In genomic region chr16:11800385-11800718, GRCh38 we compare ENCODE assay signal across 10 cellular contexts. TPM values are rescaled to one million over a fixed set of nuclear protein-coding genes. Genes with fewer than 3 reads are reported as not detected.
DNase-seq lines count a peak whose midpoint lies in the region; ATAC-seq and TF ChIP-seq lines count a peak whose summit lies in the region.
"Had no signal": no experiment of that assay in that cellular context is flagged by ENCODE, and none has a peak within 500 bp of the region (broad histone marks: within the 10 kb centered on the region; RNA-seq: fewer than 3 reads in every experiment).

No MANE protein-coding gene starts in this region.

- no peak overlapping the region for H3K4me3 ChIP-seq in CD4-positive, alpha-beta memory T cell (ENCODE audit: low read length in 2 of 2)
- no peak overlapping the region for H3K4me3 ChIP-seq in mucosa of descending colon

- no peak for DNase-seq in CD4-positive, alpha-beta memory T cell
- DNase-seq in KBM-7 (peak; percentile 67), natural killer cell (no peak), globus pallidus (ENCODE audit: low spot score) (no peak), mucosa of descending colon (no peak), SK-N-DZ (ENCODE audit: low spot score) (no peak)
- DNase-seq in activated CD8-positive, alpha-beta T cell treated with anti-CD3 and anti-CD28 coated beads, Interleukin-2, amount 10 ng/mL, durations not matched to agents 7 days and 5 days: no peak
- DNase-seq: NCI-H1105 had no signal

- POLR2A ChIA-PET in CD4-positive, alpha-beta memory T cell (lab: Charles Lee; ENCODE audit: partially characterized antibody): interaction anchor here (0.6 to 7.7 kb wide), 2 partner anchors 16 to 58 kb away, joined by 3 to 155 read pairs; partner anchors contain the start of gene TXNDC11
- POLR2A ChIA-PET in activated CD8-positive, alpha-beta T cell treated with anti-CD3 and anti-CD28 coated beads, Interleukin-2, amount 10 ng/mL, durations not matched to agents 7 days and 5 days (lab: Charles Lee): interaction anchor here (5.1 to 9.5 kb wide), 2 partner anchors 16 to 58 kb away, joined by 28 to 149 read pairs; partner anchors contain the start of gene TXNDC11

- peaks cover 0 to 13% of the 10 kb centered on the region in 2 donors for H3K36me3 Mint-ChIP-seq in CD4-positive, alpha-beta memory T cell
- peaks cover 13% of the 10 kb centered on the region for H3K36me3 Mint-ChIP-seq in activated CD8-positive, alpha-beta T cell treated with anti-CD3 and anti-CD28 coated beads, Interleukin-2, amount 10 ng/mL, durations not matched to agents 7 days and 5 days (ENCODE audit: low read depth)
- no peaks in the 10 kb centered on the region for H3K36me3 Mint-ChIP-seq in natural killer cell

- intact Hi-C loops in CD4-positive, alpha-beta memory T cell (cut with micrococcal nuclease): no loop called here
- intact Hi-C loops in natural killer cell (cut with micrococcal nuclease) (no loop called here), mucosa of descending colon (cut with DNase I, micrococcal nuclease) (no loop called here)

- CTCF ChIA-PET in CD4-positive, alpha-beta memory T cell (lab: Charles Lee; ENCODE audit: partially characterized antibody): no interaction called here
- CTCF ChIA-PET in activated CD8-positive, alpha-beta T cell treated with anti-CD3 and anti-CD28 coated beads, Interleukin-2, amount 10 ng/mL, durations not matched to agents 7 days and 5 days (lab: Charles Lee): interaction anchor here (1.6 to 5.8 kb wide), 2 partner anchors 9 to 16 kb away, joined by 6 to 124 read pairs; no protein-coding TSS in a partner anchor

- H3K36me3 ChIP-seq in CD4-positive, alpha-beta memory T cell (ENCODE audit: insufficient read depth, low read length): no peaks in the 10 kb centered on the region
- no peaks in the 10 kb centered on the region for H3K36me3 ChIP-seq in mucosa of descending colon (ENCODE audit: low read depth)

- H3K27me3 ChIP-seq in CD4-positive, alpha-beta memory T cell (ENCODE audit: insufficient read depth, low read length): no peaks in the 10 kb centered on the region

- H3K4me1 ChIP-seq in CD4-positive, alpha-beta memory T cell (ENCODE audit: insufficient read depth, low read length): peaks cover 36% of the 10 kb centered on the region
- peaks cover 23% of the 10 kb centered on the region for H3K4me1 ChIP-seq in mucosa of descending colon (ENCODE audit: low read depth)

- no peaks in the 10 kb centered on the region for H3K9me3 Mint-ChIP-seq in CD4-positive, alpha-beta memory T cell
- no peaks in the 10 kb centered on the region for H3K9me3 Mint-ChIP-seq in activated CD8-positive, alpha-beta T cell treated with anti-CD3 and anti-CD28 coated beads, Interleukin-2, amount 10 ng/mL, durations not matched to agents 7 days and 5 days (ENCODE audit: insufficient read depth)
- no peaks in the 10 kb centered on the region for H3K9me3 Mint-ChIP-seq in natural killer cell

- H3K27ac ChIP-seq in CD4-positive, alpha-beta memory T cell (ENCODE audit: low read depth, low read length): no peak overlapping the region

- H3K27me3 Mint-ChIP-seq in CD4-positive, alpha-beta memory T cell: no peaks in the 10 kb centered on the region
- no peaks in the 10 kb centered on the region for H3K27me3 Mint-ChIP-seq in activated CD8-positive, alpha-beta T cell treated with anti-CD3 and anti-CD28 coated beads, Interleukin-2, amount 10 ng/mL, durations not matched to agents 7 days and 5 days (ENCODE audit: low read depth)
- H3K27me3 Mint-ChIP-seq in natural killer cell (ENCODE audit: low read depth in 2 of 2): no peaks in the 10 kb centered on the region

- peak overlapping the region; percentile 54 to 97 (median 80) for H3K27ac Mint-ChIP-seq in CD4-positive, alpha-beta memory T cell
- peak overlapping the region; percentile 62 for H3K27ac Mint-ChIP-seq in activated CD8-positive, alpha-beta T cell treated with anti-CD3 and anti-CD28 coated beads, Interleukin-2, amount 10 ng/mL, durations not matched to agents 7 days and 5 days
- H3K27ac Mint-ChIP-seq in natural killer cell: peak overlapping the region in 1 of 2 donors; percentile 69

- H3K9me3 ChIP-seq in CD4-positive, alpha-beta memory T cell (ENCODE audit: control insufficient read depth in 1 of 2, low read length in 2 of 2): no peaks in the 10 kb centered on the region
- H3K9me3 ChIP-seq in mucosa of descending colon: no peaks in the 10 kb centered on the region

- in situ Hi-C loops in KBM-7 (cut with MboI; ENCODE audit: low pct_unique_long_range_greater_than_20kb, low sequenced_read_pairs): loop anchor here (25.0 kb wide), 1 partner anchor 388 kb away; no protein-coding TSS in a partner anchor

- H3K4me3 Mint-ChIP-seq in CD4-positive, alpha-beta memory T cell: peak overlapping the region in 2 of 8 donors; percentile 37 to 67
- no peak overlapping the region for H3K4me3 Mint-ChIP-seq in activated CD8-positive, alpha-beta T cell treated with anti-CD3 and anti-CD28 coated beads, Interleukin-2, amount 10 ng/mL, durations not matched to agents 7 days and 5 days
- peak overlapping the region; percentile 42 for H3K4me3 Mint-ChIP-seq in natural killer cell

- peaks cover 23 to 54% (median 40%) of the 10 kb centered on the region in 4 donors for H3K4me1 Mint-ChIP-seq in CD4-positive, alpha-beta memory T cell
- peaks cover 44% of the 10 kb centered on the region for H3K4me1 Mint-ChIP-seq in activated CD8-positive, alpha-beta T cell treated with anti-CD3 and anti-CD28 coated beads, Interleukin-2, amount 10 ng/mL, durations not matched to agents 7 days and 5 days (ENCODE audit: low read depth)
- peaks cover 31 to 36% of the 10 kb centered on the region in 2 donors for H3K4me1 Mint-ChIP-seq in natural killer cell

- no peak for ATAC-seq in activated CD8-positive, alpha-beta T cell treated with anti-CD3 and anti-CD28 coated beads, Interleukin-2, amount 10 ng/mL, durations not matched to agents 7 days and 5 days
- ATAC-seq in natural killer cell: no peak
- ATAC-seq in mucosa of descending colon: no peak
- no peak for ATAC-seq in GM18909 (IDR thresholded peaks at IDR 0.05; ENCODE audit: poor library complexity, unreplicated experiment)
- ATAC-seq: activated CD4-positive, CD25-positive, alpha-beta regulatory T cell treated with anti-CD3 and anti-CD28 coated beads, Interleukin-2, amount 50 U/mL, for 24 hours had no signal

- TF ChIP-seq CTCF in natural killer cell (IDR thresholded peaks at IDR 0.05): no peak
- no peak for TF ChIP-seq CTCF in mucosa of descending colon (IDR thresholded peaks at IDR 0.05)

RNA-seq across cellular contexts. Expression of gene ZC3H7A, which starts 3.3 kb away (rescaled TPM):
- total RNA-seq in CD4-positive, alpha-beta memory T cell: 10 to 100 TPM; 85.0 to 92.1 TPM
- polyA plus RNA-seq in CD4-positive, alpha-beta memory T cell: 10 to 100 TPM; 39.9 to 47.6 TPM
- total RNA-seq in activated CD8-positive, alpha-beta T cell treated with anti-CD3 and anti-CD28 coated beads, Interleukin-2, amount 10 ng/mL, durations not matched to agents 7 days and 5 days: 10 to 100 TPM; 58.9 TPM
- total RNA-seq in natural killer cell (10 to 100 TPM; 80.6 to 91.8 (median 84.6) TPM), mucosa of descending colon (10 to 100 TPM; 42.4 to 61.2 (median 59.0) TPM)
- 46.3 and 47.8 TPM in 2 replicates for polyA plus RNA-seq in SK-N-DZ (2014; cell fraction: cytosol; rRNA removed)
- 112 and 113 TPM in 2 replicates for polyA plus RNA-seq in SK-N-DZ (2014; cell fraction: nucleus; rRNA removed)

RNA-seq across cellular contexts. Expression of gene RSL1D1, which starts 51.0 kb away (rescaled TPM):
- 100 to 1,000 TPM; 180 to 206 TPM for total RNA-seq in CD4-positive, alpha-beta memory T cell
- polyA plus RNA-seq in CD4-positive, alpha-beta memory T cell: 100 to 1,000 TPM; 124 to 325 TPM
- total RNA-seq in activated CD8-positive, alpha-beta T cell treated with anti-CD3 and anti-CD28 coated beads, Interleukin-2, amount 10 ng/mL, durations not matched to agents 7 days and 5 days: 100 to 1,000 TPM; 156 to 158 TPM
- total RNA-seq in natural killer cell (100 to 1,000 TPM in 1 of 3 donors, 10 to 100 TPM in 2; 66.3 to 102 (median 99.1) TPM), mucosa of descending colon (100 to 1,000 TPM in 1 of 3 donors, 10 to 100 TPM in 2; 81.9 to 116 (median 82.0) TPM)
- 293 and 391 TPM in 2 replicates for polyA plus RNA-seq in SK-N-DZ (2014; cell fraction: cytosol; rRNA removed)
- polyA plus RNA-seq in SK-N-DZ (2014; cell fraction: nucleus; rRNA removed): 77.1 and 100 TPM in 2 replicates

RNA-seq across cellular contexts. Expression of gene TXNDC11, which starts 57.7 kb away (rescaled TPM):
- total RNA-seq in CD4-positive, alpha-beta memory T cell: 10 to 100 TPM; 51.7 to 59.8 TPM
- 10 to 100 TPM; 54.7 to 62.6 TPM for polyA plus RNA-seq in CD4-positive, alpha-beta memory T cell
- 10 to 100 TPM; 30.1 to 34.4 TPM for total RNA-seq in activated CD8-positive, alpha-beta T cell treated with anti-CD3 and anti-CD28 coated beads, Interleukin-2, amount 10 ng/mL, durations not matched to agents 7 days and 5 days
- total RNA-seq in natural killer cell (10 to 100 TPM; 63.4 to 99.2 (median 68.9) TPM), mucosa of descending colon (10 to 100 TPM; 52.3 to 71.9 (median 60.3) TPM)
- polyA plus RNA-seq in SK-N-DZ (2014; cell fraction: cytosol; rRNA removed): 14.1 and 17.7 TPM in 2 replicates
- 12.7 and 12.9 TPM in 2 replicates for polyA plus RNA-seq in SK-N-DZ (2014; cell fraction: nucleus; rRNA removed)
